8 cellular contexts compared by ENCODE assay signal in the genomic region with DNA sequence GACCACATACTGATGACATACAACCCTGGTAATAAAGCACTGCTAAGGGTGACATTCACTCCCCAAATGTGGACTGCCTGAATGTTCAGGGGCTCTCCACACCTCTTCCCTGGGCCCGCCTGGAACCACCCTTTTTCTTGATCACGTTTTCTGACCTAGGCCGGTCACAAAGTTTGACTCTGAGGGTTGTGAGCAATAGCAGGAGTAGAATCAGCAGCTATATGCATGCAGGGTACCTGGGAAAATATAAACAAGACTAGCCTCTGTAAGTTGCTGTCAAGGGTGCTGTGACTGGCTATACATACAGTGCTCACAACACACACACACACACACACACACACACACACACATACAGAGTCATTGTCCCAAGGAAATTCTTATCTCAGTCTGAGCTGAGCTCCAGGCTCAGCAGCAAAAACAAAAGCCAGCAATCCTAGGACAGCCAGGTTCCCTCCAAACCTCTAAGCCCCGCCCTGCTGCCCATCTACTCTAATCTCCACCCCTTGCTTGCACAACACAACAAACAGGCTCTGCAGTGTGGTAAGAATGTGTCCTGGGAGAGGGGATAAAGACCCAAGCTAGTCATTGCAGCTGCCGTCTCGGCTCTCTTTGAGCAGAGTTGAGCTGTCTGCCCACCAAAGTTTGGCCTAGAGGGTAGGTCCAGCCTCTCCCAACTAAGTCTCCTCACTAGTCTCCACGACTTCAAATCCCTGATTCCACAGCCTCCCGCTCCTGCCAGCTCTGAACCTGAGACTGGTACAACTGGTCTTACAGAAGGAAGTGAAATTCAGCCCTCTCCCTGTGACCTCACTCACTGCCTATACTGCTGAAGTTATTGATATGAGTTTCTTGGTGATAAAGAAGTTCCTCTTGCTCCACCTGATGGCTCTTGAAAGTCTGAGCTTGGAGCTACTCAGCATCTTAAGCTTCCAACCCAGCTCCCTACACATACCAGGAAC. TPM values are rescaled to one million over a fixed set of nuclear protein-coding genes. Genes with fewer than 3 reads are reported as not detected.
DNase-seq lines count a peak whose midpoint lies in the region; ATAC-seq and TF ChIP-seq lines count a peak whose summit lies in the region.

No MANE protein-coding gene starts in this region.

- ATAC-seq in Right ventricle myocardium inferior (peak; percentile 38), HG02852 (IDR thresholded peaks at IDR 0.05; ENCODE audit: unreplicated experiment) (peak; percentile 22), lung (ENCODE audit: insufficient read depth, low FRiP score) (peak; percentile 8)

- in situ Hi-C loops in mammary epithelial cell (cut with MboI; ENCODE audit: low sequenced_read_pairs in 2 of 2), result no loop called here

- H4K20me1 ChIP-seq in mammary epithelial cell (ENCODE audit: insufficient read depth, low read length), result no peaks in the 10 kb centered on the region

- no peak overlapping the region for H3K9ac ChIP-seq in mammary epithelial cell (ENCODE audit: insufficient read depth, low read length)

- WGBS in mammary epithelial cell (ENCODE audit: low coverage, missing lambda C conversion rate), result 88% methylated on average over 6 of the region's 8 CpGs
- 31 to 41% methylated on average over 8 of the region's 8 CpGs for WGBS in lung, 2 donors
- WGBS in urinary bladder, result 62% methylated on average over 8 of the region's 8 CpGs

- DNase-seq in Right ventricle myocardium inferior (ENCODE audit: missing footprints) (peak; percentile 83), cardiac septum (ENCODE audit: low spot score) (no peak), NOMO-1 treated with DMSO at 0.1 percent for 48 hours (lab: John Stamatoyannopoulos, UW; ENCODE audit: unreplicated experiment) (peak; percentile 96), mammary epithelial cell (peak; percentile 51), lung (ENCODE audit: low spot score) (peak; percentile 81), superior temporal gyrus (ENCODE audit: extremely low spot score) (no peak)

- H3K9me3 ChIP-seq in mammary epithelial cell (replicated peaks; ENCODE audit: insufficient read depth, low read length) (no peaks in the 10 kb centered on the region), lung (ENCODE audit: control insufficient read depth in 2 of 2, insufficient read depth in 1 of 2, low read length in 1 of 2) (no peaks in the 10 kb centered on the region)

- no TSS peak for BruUV-seq in mammary epithelial cell (replicated peaks; lab: Mats Ljungman, UMichigan)

- peak overlapping the region; percentile 3 for H2AFZ ChIP-seq in mammary epithelial cell (ENCODE audit: low read depth, low read length)

- H3K27me3 ChIP-seq in mammary epithelial cell (ENCODE audit: insufficient read depth, low read length) (no peaks in the 10 kb centered on the region), lung (ENCODE audit: control insufficient read depth, insufficient read depth) (no peaks in the 10 kb centered on the region)

- H3K4me1 ChIP-seq in mammary epithelial cell (ENCODE audit: insufficient read depth, low read length), result peaks cover 45% of the 10 kb centered on the region
- peaks cover 11 to 52% of the 10 kb centered on the region in 2 donors for H3K4me1 ChIP-seq in lung (ENCODE audit: control insufficient read depth in 2 of 2, insufficient read depth in 2 of 2, low read length in 2 of 2)
- peaks cover 3% of the 10 kb centered on the region for H3K4me1 ChIP-seq in urinary bladder (ENCODE audit: insufficient read depth)

- no peak overlapping the region for H3K4me3 ChIP-seq in mammary epithelial cell (replicated peaks in 1 of 3; ENCODE audit: insufficient read depth in 1 of 3, low read depth in 2 of 3, low read length in 3 of 3)
- no peak overlapping the region for H3K4me3 ChIP-seq in lung
- no peak overlapping the region for H3K4me3 ChIP-seq in urinary bladder (ENCODE audit: low read depth, low read length)

- intact Hi-C loops in Right ventricle myocardium inferior (cut with DNase I) (loop anchor here (5.0 to 10.0 kb wide), 3 partner anchors 56 to 324 kb away; a partner anchor contains a TSS), cardiac septum (cut with DNase I) (no loop called here), mammary epithelial cell (cut with micrococcal nuclease) (loop anchor here (5.0 to 10.0 kb wide), 2 partner anchors 166 to 322 kb away; a partner anchor contains a TSS)

- H3K36me3 ChIP-seq in mammary epithelial cell (ENCODE audit: insufficient read depth, low read length) (no peaks in the 10 kb centered on the region), lung (ENCODE audit: control insufficient read depth in 2 of 2, insufficient read depth in 2 of 2, low read length in 2 of 2) (peaks cover 0 to 2% of the 10 kb centered on the region in 2 donors), urinary bladder (ENCODE audit: insufficient read depth) (no peaks in the 10 kb centered on the region)

- no peak overlapping the region for H3K27ac ChIP-seq in mammary epithelial cell (ENCODE audit: insufficient read depth, low read depth, low read length)
- peak overlapping the region in 1 of 2 donors; percentile 80 for H3K27ac ChIP-seq in lung (ENCODE audit: low read depth in 1 of 2, low read length in 1 of 2)
- H3K27ac ChIP-seq in urinary bladder (ENCODE audit: low read depth), result peak overlapping the region; percentile 77

- CTCF ChIA-PET in mammary epithelial cell (lab: Charles Lee; ENCODE audit: low non-redundant PET), result interaction anchor here (0.6 kb wide), 2 partner anchors 61 to 111 kb away, joined by 3 read pairs; no protein-coding TSS in a partner anchor

- H3K4me2 ChIP-seq in mammary epithelial cell (ENCODE audit: insufficient read depth, low read depth, low read length), result no peak overlapping the region

- dilution Hi-C loops in mammary epithelial cell (cut with HindIII; ENCODE audit: low sequenced_read_pairs), result no loop called here

- H3K79me2 ChIP-seq in mammary epithelial cell (ENCODE audit: insufficient read depth, low read length), result no peaks in the 10 kb centered on the region

- TF ChIP-seq CTCF in mammary epithelial cell (conservative IDR thresholded peaks at IDR 0.05 in 1 of 2, IDR thresholded peaks at IDR 0.05 in 1 of 2; ENCODE audit: extremely low read depth in 1 of 2, insufficient read depth in 1 of 2, low read depth in 1 of 2, low read length in 2 of 2) (no peak), lung (IDR thresholded peaks at IDR 0.05; ENCODE audit: control extremely low read depth, extremely low read depth) (no peak)

RNA-seq across cellular contexts. Expression of a gene that starts 2.2 kb away (rescaled TPM):
- 3.2 TPM for total RNA-seq in Right ventricle myocardium inferior
- total RNA-seq in cardiac septum, result 1.1 TPM
- 1 to 10 TPM; 1.5 to 2.2 TPM for total RNA-seq in mammary epithelial cell
- polyA plus RNA-seq in mammary epithelial cell, result 0.22 TPM
- not detected for polyA minus RNA-seq in mammary epithelial cell
- 10 to 100 TPM; 11.5 to 42.5 TPM for total RNA-seq in lung
- polyA plus RNA-seq in lung, result 10 to 100 TPM in 1 of 2 donors, 1 to 10 TPM in 1; 8.8 to 10.8 TPM
- total RNA-seq in urinary bladder, result 10.8 TPM
- polyA plus RNA-seq in urinary bladder, result 7.8 TPM

RNA-seq across cellular contexts. Expression of a gene that starts 54.4 kb away (rescaled TPM):
- total RNA-seq in Right ventricle myocardium inferior (2.4 TPM), cardiac septum (0.43 TPM), mammary epithelial cell (10 to 100 TPM in 1 of 2 donors, 1 to 10 TPM in 1; 2.8 to 34.6 TPM), lung (1 to 10 TPM; 1.8 to 8.0 TPM), urinary bladder (23.8 TPM)
- polyA plus RNA-seq in mammary epithelial cell (18.5 TPM), lung (1 to 10 TPM; 1.1 to 2.3 TPM), urinary bladder (0.27 TPM)
- polyA minus RNA-seq in mammary epithelial cell, result 90.2 TPM

Comparison
In these comparisons a context has a peak if more than half of its experiments do, and no peak if none do; other contexts are left out.
1. DNase-seq: peak in Right ventricle myocardium inferior (single experiment), NOMO-1 treated with DMSO at 0.1 percent for 48 hours (single experiment), mammary epithelial cell (single experiment) and lung (single experiment); none in cardiac septum (single experiment) and superior temporal gyrus (single experiment).
2. Peak in every context shown above with its lines, with median percentiles within 50 percentile points of each other: ATAC-seq.